ENCODE assay signal across 22 cellular contexts in genomic region chr11:117465236-117465997, GRCh38.
"Had no signal": no experiment of that assay in that cellular context is flagged by ENCODE, and none has a peak within 500 bp of the region (broad histone marks: within the 10 kb centered on the region; RNA-seq: fewer than 3 reads in every experiment).

No MANE protein-coding gene starts in this region.

- H3K4me2 ChIP-seq: hepatocyte had no signal

- H2AFZ ChIP-seq: hepatocyte had no signal

- FAIRE-seq: endothelial cell of umbilical vein, TTC549 had no signal

- H3K4me3 ChIP-seq: hepatocyte, left lung, lung, prostate gland, upper lobe of left lung had no signal

- H3K27ac ChIP-seq: brain microvascular endothelial cell, hepatocyte, left lung, prostate gland, upper lobe of left lung, WERI-Rb-1 had no signal

- H3K27me3 ChIP-seq: brain microvascular endothelial cell, hepatocyte, left lung, upper lobe of left lung had no signal

- DNase-seq: activated CD4-positive, CD25-positive, alpha-beta regulatory T cell treated with anti-CD3 and anti-CD28 coated beads, Interleukin-2, amount 50 U/mL, for 72 hours; activated gamma-delta T cell treated with Interleukin-2 at 50 U/mL for 16 hours; activated T-cell treated with anti-CD3 and anti-CD28 coated beads, Interleukin-2, amount 50 U/mL, for 1 hour; brain microvascular endothelial cell; caudate nucleus; dermis blood vessel endothelial cell; effector memory CD4-positive, alpha-beta T cell; foreskin melanocyte; immature natural killer cell; kidney glomerular epithelial cell; left lung; naive thymus-derived CD8-positive, alpha-beta T cell; stimulated activated CD4-positive, alpha-beta T cell treated with anti-CD3 and anti-CD28 coated beads, Interleukin-4, amount 100 ng/mL, for 24 hours; stimulated activated naive CD4-positive, alpha-beta T cell treated with Interleukin-2 at 50 U/mL for 16 hours; upper lobe of left lung; WERI-Rb-1 had no signal

- H3K36me3 ChIP-seq: brain microvascular endothelial cell, left lung, prostate gland, upper lobe of left lung, WERI-Rb-1 had no signal

- H3K9me3 ChIP-seq: left lung, prostate gland, upper lobe of left lung had no signal

- ATAC-seq: esophagus mucosa; left lung; naive thymus-derived CD8-positive, alpha-beta T cell had no signal

- H3K79me2 ChIP-seq: hepatocyte had no signal

- H3K4me1 ChIP-seq: left lung, prostate gland, upper lobe of left lung had no signal
